In genomic region chr4:44038811-44039210, GRCh38 we compare ENCODE assay signal across 28 cellular contexts.
"Had no signal": no experiment of that assay in that cellular context is flagged by ENCODE, and none has a peak within 500 bp of the region (broad histone marks: within the 10 kb centered on the region; RNA-seq: fewer than 3 reads in every experiment).

No MANE protein-coding gene starts in this region.

- H3K4me1 ChIP-seq: stomach, suprapubic skin, testis, thyroid gland, tibial artery, tibial nerve, transverse colon, upper lobe of left lung, upper lobe of right lung, uterus, vagina had no signal

- H3K27me3 Mint-ChIP-seq: stimulated activated memory B cell treated with anti-CD40 and anti-IgM and Interleukin-4, amounts not matched to agents 10 μg/mL and 1 μg/mL and 100 μg/mL, for 72 hours; stimulated activated naive B cell treated with anti-CD40 and anti-IgM and Interleukin-4, amounts not matched to agents 10 μg/mL and 1 μg/mL and 100 μg/mL, for 72 hours; stimulated activated naive CD8-positive, alpha-beta T cell treated with anti-CD3 and anti-CD28 coated beads, Interleukin-15, amount 100 ng/mL, for 72 hours; stimulated activated naive CD8-positive, alpha-beta T cell treated with anti-CD3 and anti-CD28 coated beads, Interleukin-15, Interleukin-2, amounts not matched to agents 100 ng/mL and 50 ng/mL, for 24 hours; type B pancreatic cell had no signal

- H3K4me3 ChIP-seq: stomach, suprapubic skin, testis, thoracic aorta, thyroid gland, tibial artery, tibial nerve, transverse colon, upper lobe of left lung, upper lobe of right lung, uterus, vagina had no signal

- H3K9me3 Mint-ChIP-seq: stimulated activated memory B cell treated with anti-CD40 and anti-IgM and Interleukin-4, amounts not matched to agents 10 μg/mL and 1 μg/mL and 100 μg/mL, for 72 hours; stimulated activated naive CD8-positive, alpha-beta T cell treated with anti-CD3 and anti-CD28 coated beads, Interleukin-15, Interleukin-2, amounts not matched to agents 100 ng/mL and 50 ng/mL, for 24 hours; type B pancreatic cell had no signal

- H3K27ac ChIP-seq: stomach, suprapubic skin, testis, thoracic aorta, thyroid gland, tibial artery, tibial nerve, transverse colon, upper lobe of left lung, upper lobe of right lung, uterus, vagina had no signal

- H3K9me3 ChIP-seq: stomach, suprapubic skin, testis, thoracic aorta, thyroid gland, tibial artery, tibial nerve, transverse colon, upper lobe of left lung, upper lobe of right lung, uterus, vagina had no signal

- ATAC-seq: stimulated activated effector memory CD8-positive, alpha-beta T cell treated with anti-CD3 and anti-CD28 coated beads, Interleukin-12 subunit alpha, Interleukin-12 subunit beta, amount 100 ng/mL, for 72 hours; stimulated activated memory B cell treated with anti-CD40 and anti-IgM and Interleukin-4, amounts not matched to agents 10 μg/mL and 1 μg/mL and 100 μg/mL, for 72 hours; stimulated activated naive B cell treated with anti-CD40 and anti-IgM and Interleukin-4, amounts not matched to agents 10 μg/mL and 1 μg/mL and 100 μg/mL, for 72 hours; stimulated activated naive CD8-positive, alpha-beta T cell treated with anti-CD3 and anti-CD28 coated beads, Interleukin-15, amount 100 ng/mL, for 72 hours; stimulated activated naive CD8-positive, alpha-beta T cell treated with anti-CD3 and anti-CD28 coated beads, Interleukin-15, Interleukin-2, amounts not matched to agents 100 U/mL and 50 U/mL, for 24 hours; upper lobe of right lung had no signal

- H3K27me3 ChIP-seq: stomach, suprapubic skin, testis, thyroid gland, tibial artery, tibial nerve, transverse colon, upper lobe of left lung, upper lobe of right lung, uterus, vagina had no signal

- H3K36me3 Mint-ChIP-seq: stimulated activated effector memory CD8-positive, alpha-beta T cell treated with anti-CD3 and anti-CD28 coated beads, Interleukin-12 subunit alpha, Interleukin-12 subunit beta, amount 100 ng/mL, for 72 hours; stimulated activated memory B cell treated with anti-CD40 and anti-IgM and Interleukin-4, amounts not matched to agents 10 μg/mL and 1 μg/mL and 100 μg/mL, for 72 hours; stimulated activated naive B cell treated with anti-CD40 and anti-IgM and Interleukin-4, amounts not matched to agents 10 μg/mL and 1 μg/mL and 100 μg/mL, for 72 hours; type B pancreatic cell had no signal

- H3K36me3 ChIP-seq: stomach, suprapubic skin, thoracic aorta, thyroid gland, tibial artery, tibial nerve, transverse colon, upper lobe of left lung, upper lobe of right lung, uterus, vagina had no signal

- H3K27ac Mint-ChIP-seq: stimulated activated effector memory CD8-positive, alpha-beta T cell treated with anti-CD3 and anti-CD28 coated beads, Interleukin-12 subunit alpha, Interleukin-12 subunit beta, amount 100 ng/mL, for 72 hours; stimulated activated memory B cell treated with anti-CD40 and anti-IgM and Interleukin-4, amounts not matched to agents 10 μg/mL and 1 μg/mL and 100 μg/mL, for 72 hours; stimulated activated naive B cell treated with anti-CD40 and anti-IgM and Interleukin-4, amounts not matched to agents 10 μg/mL and 1 μg/mL and 100 μg/mL, for 72 hours; stimulated activated naive CD8-positive, alpha-beta T cell treated with anti-CD3 and anti-CD28 coated beads, Interleukin-15, amount 100 ng/mL, for 72 hours; stimulated activated naive CD8-positive, alpha-beta T cell treated with anti-CD3 and anti-CD28 coated beads, Interleukin-15, Interleukin-2, amounts not matched to agents 100 ng/mL and 50 ng/mL, for 24 hours; type B pancreatic cell had no signal

- H3K4me3 Mint-ChIP-seq: stimulated activated effector memory CD8-positive, alpha-beta T cell treated with anti-CD3 and anti-CD28 coated beads, Interleukin-12 subunit alpha, Interleukin-12 subunit beta, amount 100 ng/mL, for 72 hours; stimulated activated memory B cell treated with anti-CD40 and anti-IgM and Interleukin-4, amounts not matched to agents 10 μg/mL and 1 μg/mL and 100 μg/mL, for 72 hours; stimulated activated naive B cell treated with anti-CD40 and anti-IgM and Interleukin-4, amounts not matched to agents 10 μg/mL and 1 μg/mL and 100 μg/mL, for 72 hours; stimulated activated naive CD8-positive, alpha-beta T cell treated with anti-CD3 and anti-CD28 coated beads, Interleukin-15, amount 100 ng/mL, for 72 hours; stimulated activated naive CD8-positive, alpha-beta T cell treated with anti-CD3 and anti-CD28 coated beads, Interleukin-15, Interleukin-2, amounts not matched to agents 100 ng/mL and 50 ng/mL, for 24 hours; type B pancreatic cell had no signal

- DNase-seq: stimulated activated CD4-positive, alpha-beta T cell treated with anti-CD3 and anti-CD28 coated beads, Interleukin-2, amount 100 ng/mL, for 48 hours; stimulated activated CD4-positive, alpha-beta T cell treated with anti-CD3 and anti-CD28 coated beads, Interleukin-4, amount 100 ng/mL, for 1 hour; stimulated activated CD4-positive, alpha-beta T cell treated with anti-CD3 and anti-CD28 coated beads, Interleukin-4, amount 100 ng/mL, for 24 hours; stimulated activated CD4-positive, alpha-beta T cell treated with anti-CD3 and anti-CD28 coated beads, Interleukin-4, amount 100 ng/mL, for 4 hours; stimulated activated CD8-positive, alpha-beta memory T cell treated with anti-CD3 and anti-CD28 coated beads, Interleukin-4, amount 100 ng/mL, for 48 hours; stimulated activated naive B cell treated with anti-CD40 and anti-IgM and Interleukin-4, amounts not matched to agents 10 μg/mL and 1 μg/mL and 100 μg/mL, for 72 hours; stimulated activated naive CD4-positive, alpha-beta T cell; stimulated activated naive CD4-positive, alpha-beta T cell treated with Interleukin-2 at 50 U/mL for 16 hours; stimulated activated naive CD8-positive, alpha-beta T cell treated with anti-CD3 and anti-CD28 coated beads, Interleukin-15, amount 100 ng/mL, for 72 hours; stimulated activated naive CD8-positive, alpha-beta T cell treated with anti-CD3 and anti-CD28 coated beads, Interleukin-15, Interleukin-2, amounts not matched to agents 100 U/mL and 50 U/mL, for 24 hours; stomach; substantia nigra; testis; thyroid gland; tibial artery; transverse colon; trophoblast cell; upper lobe of left lung; upper lobe of right lung; uterus had no signal

- H3K4me1 Mint-ChIP-seq: stimulated activated effector memory CD8-positive, alpha-beta T cell treated with anti-CD3 and anti-CD28 coated beads, Interleukin-12 subunit alpha, Interleukin-12 subunit beta, amount 100 ng/mL, for 72 hours; stimulated activated memory B cell treated with anti-CD40 and anti-IgM and Interleukin-4, amounts not matched to agents 10 μg/mL and 1 μg/mL and 100 μg/mL, for 72 hours; stimulated activated naive B cell treated with anti-CD40 and anti-IgM and Interleukin-4, amounts not matched to agents 10 μg/mL and 1 μg/mL and 100 μg/mL, for 72 hours; stimulated activated naive CD8-positive, alpha-beta T cell treated with anti-CD3 and anti-CD28 coated beads, Interleukin-15, amount 100 ng/mL, for 72 hours had no signal
